8 cellular contexts compared by ENCODE assay signal in the genomic region with DNA sequence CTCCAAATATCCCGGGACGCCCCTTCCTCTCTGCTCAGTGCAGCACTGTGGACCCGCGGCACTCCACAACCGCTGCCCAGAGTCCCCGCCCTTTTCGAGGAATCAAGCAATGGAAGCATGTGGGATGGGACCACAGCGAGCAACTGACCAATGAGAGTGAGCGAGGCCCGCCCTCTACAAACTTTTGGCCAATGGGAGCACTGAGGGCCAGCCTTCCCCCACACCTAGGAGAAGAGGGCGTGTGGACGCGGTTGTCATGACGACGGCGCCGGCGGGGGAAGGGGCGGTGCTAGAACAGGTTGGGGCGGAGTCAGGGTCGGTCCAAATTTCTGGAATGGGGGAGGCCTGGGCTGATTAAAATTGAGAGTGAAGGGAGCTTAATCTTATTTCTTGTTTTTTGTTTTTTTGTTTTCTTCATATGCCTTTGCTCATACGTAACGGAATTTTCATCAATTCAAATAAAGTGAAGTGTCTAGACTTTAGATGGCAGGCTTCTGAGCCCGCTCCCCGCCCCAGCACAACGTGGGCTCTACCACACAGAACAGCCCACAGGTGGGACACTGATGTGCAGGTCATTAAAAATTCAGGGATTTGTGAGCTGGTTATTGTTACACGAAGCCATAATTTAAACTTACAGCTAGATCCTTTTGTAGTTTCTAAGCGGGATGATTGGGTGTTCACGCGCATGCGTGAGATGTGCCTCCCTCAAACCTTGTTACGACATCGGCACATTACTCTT. TPM values are rescaled to one million over a fixed set of nuclear protein-coding genes. Genes with fewer than 3 reads are reported as not detected.
DNase-seq lines count a peak whose midpoint lies in the region; ATAC-seq and TF ChIP-seq lines count a peak whose summit lies in the region.

A gene (minus strand): TSS at position 84 of the 739 bp plus-strand sequence. CDS start 200 bp downstream, outside the sequence.

- 1 to 3% (median 2%) methylated on average over 33 of the region's 33 CpGs for WGBS in spleen, 5 donors

- ATAC-seq in GM18502 (IDR thresholded peaks at IDR 0.05; ENCODE audit: poor library complexity, unreplicated experiment) (peak; percentile 86), HG03159 (IDR thresholded peaks at IDR 0.05; ENCODE audit: unreplicated experiment) (peak; percentile 82), HG02571 (IDR thresholded peaks at IDR 0.05; ENCODE audit: unreplicated experiment) (no peak)

- peaks cover 9% of the 10 kb centered on the region for H3K4me1 Mint-ChIP-seq in chondrocyte (ENCODE audit: low read depth)

- peak within 1 kb of the TSS; percentile 96 for H3K4me3 Mint-ChIP-seq in chondrocyte (ENCODE audit: unreplicated experiment)

- TF ChIP-seq POLR2A in spleen (IDR thresholded peaks at IDR 0.05): no peak

- H3K36me3 Mint-ChIP-seq in chondrocyte (ENCODE audit: low read depth): no peaks in the 10 kb centered on the region

- peaks cover 0 to 21% (median 17%) of the 10 kb centered on the region in 6 donors for H3K4me1 ChIP-seq in spleen

- DNase-seq in NCI-H2227 (lab: John Stamatoyannopoulos, UW; ENCODE audit: unreplicated experiment) (peak; percentile 100), chondrocyte (ENCODE audit: low spot score) (peak; percentile 95), islet precursor cell (peak; percentile 99), spleen (peak; percentile 91)

- no peaks in the 10 kb centered on the region for H3K36me3 ChIP-seq in spleen

- peaks cover 25% of the 10 kb centered on the region for H3K27me3 Mint-ChIP-seq in chondrocyte (ENCODE audit: low read depth)

- H3K9me3 Mint-ChIP-seq in chondrocyte (ENCODE audit: low read depth): no peaks in the 10 kb centered on the region

- TF ChIP-seq CTCF in WI38 (IDR thresholded peaks at IDR 0.05; ENCODE audit: low read depth, low read length) (no peak), chondrocyte (IDR thresholded peaks at IDR 0.05) (no peak), spleen (IDR thresholded peaks at IDR 0.05 in 8 of 11, conservative IDR thresholded peaks at IDR 0.05 in 3 of 11) (no peak)

- intact Hi-C loops in spleen (cut with DNase I; ENCODE audit: low total_unique reads): no loop called here

- H3K9me3 ChIP-seq in spleen: no peaks in the 10 kb centered on the region

- H3K27me3 ChIP-seq in spleen (replicated peaks in 1 of 7): peaks cover 7 to 100% (median 77%) of the 10 kb centered on the region in 7 donors

- peak within 1 kb of the TSS in 2 of 8 donors; percentile 22 to 32 for H3K27ac ChIP-seq in spleen

- H3K27ac Mint-ChIP-seq in chondrocyte (ENCODE audit: unreplicated experiment): peak within 1 kb of the TSS; percentile 92

- H3K4me3 ChIP-seq in WI38 (ENCODE audit: low read depth, low read length) (peak within 1 kb of the TSS; percentile 61), spleen (peak within 1 kb of the TSS in 7 of 8 donors; percentile 23 to 68 (median 40))

RNA-seq across cellular contexts. Expression of the gene that starts here (rescaled TPM):
- total RNA-seq in chondrocyte (0.90 to 2.2 TPM (median 1.3 TPM) in 3 replicates), spleen (1 to 10 TPM in 2 of 7 donors, under 1 TPM in 3, not detected in 2; 0.68 to 1.1 (median 0.76) TPM)
- polyA plus RNA-seq in spleen: under 1 TPM; 0.28 to 0.45 (median 0.36) TPM
